ENCODE assay signal across 18 cellular contexts in the genomic region with DNA sequence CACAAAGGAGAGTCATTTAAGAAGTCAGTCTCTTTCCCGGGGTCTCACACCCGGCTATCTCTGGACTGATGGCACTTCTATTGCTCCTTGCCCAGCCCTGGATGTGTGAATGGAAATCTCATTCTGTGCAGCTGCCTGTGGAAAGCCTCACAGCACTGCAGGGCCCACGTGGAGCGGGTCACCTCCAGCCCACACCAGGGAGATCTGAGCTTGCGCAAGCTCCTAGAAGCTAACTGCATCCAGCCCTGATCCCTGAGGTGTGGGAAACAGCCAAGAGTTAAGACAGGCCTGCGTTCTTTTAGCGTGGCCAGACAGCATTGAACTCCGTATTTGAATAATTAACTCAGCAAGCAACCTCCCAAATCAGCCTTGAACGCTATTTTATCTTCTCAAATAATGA.
DNase-seq lines count a peak whose midpoint lies in the region; ATAC-seq and TF ChIP-seq lines count a peak whose summit lies in the region.
"Had no signal": no experiment of that assay in that cellular context is flagged by ENCODE, and none has a peak within 500 bp of the region (broad histone marks: within the 10 kb centered on the region; RNA-seq: fewer than 3 reads in every experiment).

No MANE protein-coding gene starts in this region.

- H2AFZ ChIP-seq in PC-9 (0 out of 2 replicates have a peak overlapping the region, but pooled peaks have one; percentile 18), fibroblast of lung (ENCODE audit: low read length) (no peak overlapping the region)

- H3K9me2 ChIP-seq in PC-9 (ENCODE audit: insufficient read depth): no peaks in the 10 kb centered on the region

- BruUV-seq in PC-9 (replicated peaks; lab: Mats Ljungman, UMichigan): no TSS peak

- H3K4me1 Mint-ChIP-seq in chondrocyte (ENCODE audit: low read depth): no peaks in the 10 kb centered on the region
- H3K4me1 Mint-ChIP-seq: activated CD4-positive, alpha-beta T cell treated with anti-CD3 and anti-CD28 coated beads, Interleukin-2, amount 10 ng/mL, durations not matched to agents 7 days and 5 days; CD8-positive, alpha-beta memory T cell; naive thymus-derived CD8-positive, alpha-beta T cell had no signal

- H3K27ac ChIP-seq in PC-9 (no peak overlapping the region), fibroblast of lung (ENCODE audit: insufficient read depth, low read length) (no peak overlapping the region), left lung (no peak overlapping the region)
- H3K27ac ChIP-seq: RWPE1, tibial nerve had no signal

- peaks cover 13% of the 10 kb centered on the region for H3K27me3 Mint-ChIP-seq in chondrocyte (ENCODE audit: low read depth)

- DNase-seq in PC-9: no peak
- DNase-seq in fibroblast of lung (ENCODE audit: low read depth in 2 of 2): peak; percentile 8 to 21
- DNase-seq in left lung: no peak
- peak; percentile 24 for DNase-seq in skeletal muscle cell (ENCODE audit: low read depth)
- no peak for DNase-seq in chondrocyte (ENCODE audit: low spot score)
- no peak for DNase-seq in NCI-H526 treated with DMSO at 0.1 percent for 48 hours (lab: John Stamatoyannopoulos, UW)
- no peak for DNase-seq in activated CD8-positive, alpha-beta memory T cell treated with anti-CD3 and anti-CD28 coated beads for 24 hours
- DNase-seq: activated CD4-positive, alpha-beta T cell treated with anti-CD3 and anti-CD28 coated beads, Interleukin-2, amount 10 ng/mL, durations not matched to agents 7 days and 5 days; activated gamma-delta T cell; CD8-positive, alpha-beta memory T cell; MG63; naive thymus-derived CD8-positive, alpha-beta T cell; NCI-H187; SW 1271 had no signal

- no peaks in the 10 kb centered on the region for H3K36me3 ChIP-seq in PC-9 (ENCODE audit: low read depth)
- H3K36me3 ChIP-seq in fibroblast of lung (ENCODE audit: control insufficient read depth, insufficient read depth, low read length): no peaks in the 10 kb centered on the region
- H3K36me3 ChIP-seq in left lung: no peaks in the 10 kb centered on the region
- H3K36me3 ChIP-seq: MG63, tibial nerve had no signal

- H3K79me2 ChIP-seq in PC-9 (ENCODE audit: low read depth): no peaks in the 10 kb centered on the region
- no peaks in the 10 kb centered on the region for H3K79me2 ChIP-seq in fibroblast of lung (ENCODE audit: control insufficient read depth, insufficient read depth, low read length)

- no peak overlapping the region for H3K4me2 ChIP-seq in PC-9
- H3K4me2 ChIP-seq in fibroblast of lung (ENCODE audit: extremely low read depth, insufficient read depth, low read length): no peak overlapping the region

- intact Hi-C loops in PC-9 (cut with micrococcal nuclease; ENCODE audit: unreplicated experiment): no loop called here
- intact Hi-C loops in left lung (cut with DNase I): no loop called here

- no peak overlapping the region for H3K9ac ChIP-seq in fibroblast of lung (ENCODE audit: insufficient read depth, low read length)

- H3K27ac Mint-ChIP-seq in chondrocyte (ENCODE audit: unreplicated experiment): no peak overlapping the region
- H3K27ac Mint-ChIP-seq: activated CD4-positive, alpha-beta T cell treated with anti-CD3 and anti-CD28 coated beads, Interleukin-2, amount 10 ng/mL, durations not matched to agents 7 days and 5 days; naive thymus-derived CD8-positive, alpha-beta T cell; progenitor cell of endocrine pancreas had no signal

- no peaks in the 10 kb centered on the region for H3K9me3 Mint-ChIP-seq in chondrocyte (ENCODE audit: low read depth)
- H3K9me3 Mint-ChIP-seq: CD8-positive, alpha-beta memory T cell; naive thymus-derived CD8-positive, alpha-beta T cell had no signal

- no peaks in the 10 kb centered on the region for H3K4me1 ChIP-seq in PC-9 (replicated peaks; ENCODE audit: insufficient read depth)
- no peaks in the 10 kb centered on the region for H3K4me1 ChIP-seq in fibroblast of lung (ENCODE audit: control insufficient read depth, extremely low read depth, insufficient read depth, low read length)
- H3K4me1 ChIP-seq in left lung: no peaks in the 10 kb centered on the region
- H3K4me1 ChIP-seq: tibial nerve had no signal

- H4K20me1 ChIP-seq in PC-9 (ENCODE audit: insufficient read depth): no peaks in the 10 kb centered on the region
- no peaks in the 10 kb centered on the region for H4K20me1 ChIP-seq in fibroblast of lung (ENCODE audit: control insufficient read depth, extremely low read depth, insufficient read depth, low read length)

- H3F3A ChIP-seq in PC-9 (ENCODE audit: insufficient read depth, low read depth): no peaks in the 10 kb centered on the region

- H3K9me3 ChIP-seq in PC-9 (ENCODE audit: insufficient read depth, low read depth) (no peaks in the 10 kb centered on the region), fibroblast of lung (ENCODE audit: control insufficient read depth, insufficient read depth, low read depth, low read length) (no peaks in the 10 kb centered on the region), left lung (no peaks in the 10 kb centered on the region)
- H3K9me3 ChIP-seq: MG63, tibial nerve had no signal

- POLR2A ChIA-PET in PC-9 (lab: Charles Lee; ENCODE audit: unreplicated experiment): no interaction called here

- CTCF ChIA-PET in PC-9 (lab: Charles Lee): no interaction called here

- no peaks in the 10 kb centered on the region for H3K36me3 Mint-ChIP-seq in chondrocyte (ENCODE audit: low read depth)
- H3K36me3 Mint-ChIP-seq: CD8-positive, alpha-beta memory T cell had no signal

- TF ChIP-seq CTCF in PC-9 (conservative IDR thresholded peaks at IDR 0.05): no peak
- no peak for TF ChIP-seq CTCF in fibroblast of lung (conservative IDR thresholded peaks at IDR 0.05 in 1 of 2, IDR thresholded peaks at IDR 0.05 in 1 of 2; ENCODE audit: low read depth in 1 of 2, low read length in 2 of 2)
- no peak for TF ChIP-seq CTCF in left lung (IDR thresholded peaks at IDR 0.05)
- no peak for TF ChIP-seq CTCF in chondrocyte (IDR thresholded peaks at IDR 0.05)

- H3K4me3 ChIP-seq in PC-9 (no peak overlapping the region), fibroblast of lung (replicated peaks in 1 of 4; ENCODE audit: control extremely low read depth in 1 of 4, insufficient read depth in 1 of 4, low read depth in 3 of 4, low read length in 4 of 4) (no peak overlapping the region), left lung (no peak overlapping the region), skeletal muscle cell (ENCODE audit: low read depth, low read length) (no peak overlapping the region)
- H3K4me3 ChIP-seq: MG63, tibial nerve had no signal

- H3K4me3 Mint-ChIP-seq in chondrocyte (ENCODE audit: unreplicated experiment): no peak overlapping the region
- H3K4me3 Mint-ChIP-seq: activated CD4-positive, alpha-beta T cell treated with anti-CD3 and anti-CD28 coated beads, Interleukin-2, amount 10 ng/mL, durations not matched to agents 7 days and 5 days; CD8-positive, alpha-beta memory T cell; naive thymus-derived CD8-positive, alpha-beta T cell had no signal

- ATAC-seq in left lung (peak; percentile 77), HG03469 (IDR thresholded peaks at IDR 0.05; ENCODE audit: unreplicated experiment) (no peak)
- ATAC-seq: naive thymus-derived CD8-positive, alpha-beta T cell had no signal

- H3K27me3 ChIP-seq in PC-9 (ENCODE audit: insufficient read depth, low read depth) (no peaks in the 10 kb centered on the region), fibroblast of lung (ENCODE audit: control insufficient read depth, insufficient read depth, low read length) (no peaks in the 10 kb centered on the region), left lung (no peaks in the 10 kb centered on the region)
- H3K27me3 ChIP-seq: MG63, tibial nerve had no signal

Comparison
In these comparisons a context has a peak if more than half of its experiments do, and no peak if none do; other contexts are left out.
1. DNase-seq: peak in fibroblast of lung (2 of 2) and skeletal muscle cell (single experiment); none in PC-9 (0 of 2), left lung (0 of 2), chondrocyte (single experiment), NCI-H526 treated with DMSO at 0.1 percent for 48 hours (single experiment) and activated CD8-positive, alpha-beta memory T cell treated with anti-CD3 and anti-CD28 coated beads for 24 hours (single experiment).